Comparison of ENCODE assay signal across 21 cellular contexts in the genomic region with DNA sequence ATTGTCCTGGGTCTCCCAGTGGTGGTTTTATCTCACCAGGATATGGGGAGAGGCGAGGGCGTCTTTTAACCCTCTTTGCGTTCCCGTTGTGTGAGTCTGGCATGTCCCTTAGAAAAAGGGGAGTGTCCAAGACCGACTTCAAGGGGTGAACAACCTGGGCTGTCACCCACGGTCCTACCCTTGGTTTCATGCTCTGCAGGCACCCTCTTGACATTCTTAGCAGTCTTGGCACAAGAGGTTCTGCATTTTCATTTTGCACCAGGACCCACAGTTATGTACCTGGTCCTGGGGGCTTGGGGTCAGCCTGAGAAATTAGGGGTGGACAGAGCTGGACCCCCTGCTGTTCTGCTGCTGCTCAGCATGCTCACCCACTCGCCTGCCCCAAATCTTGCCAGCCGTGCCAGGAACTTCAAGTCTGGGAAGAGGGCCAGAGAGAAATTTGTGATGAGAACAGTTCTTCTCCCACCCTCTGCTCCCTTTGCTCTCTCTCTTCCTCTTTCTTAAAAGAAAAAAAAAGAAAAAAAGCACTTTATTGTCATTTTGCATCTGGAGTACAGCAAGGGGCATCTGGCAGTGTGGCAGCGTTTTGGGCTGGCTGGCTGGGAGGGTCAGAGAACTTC.
DNase-seq lines count a peak whose midpoint lies in the region; ATAC-seq and TF ChIP-seq lines count a peak whose summit lies in the region.
"Had no signal": no experiment of that assay in that cellular context is flagged by ENCODE, and none has a peak within 500 bp of the region (broad histone marks: within the 10 kb centered on the region; RNA-seq: fewer than 3 reads in every experiment).

No MANE protein-coding gene starts in this region.

- H4K91ac ChIP-seq in trophoblast cell (ENCODE audit: low read depth, low read length), result no peak overlapping the region

- in situ Hi-C loops in brain microvascular endothelial cell (cut with HindIII; ENCODE audit: low pct_ligation_motif_present, low sequenced_read_pairs), result no loop called here

- no peak overlapping the region for H3K18ac ChIP-seq in trophoblast cell (ENCODE audit: low read length)

- no peaks in the 10 kb centered on the region for H3K79me1 ChIP-seq in trophoblast cell (ENCODE audit: low read length)

- peak; percentile 53 for DNase-seq in CD1c-positive myeloid dendritic cell (ENCODE audit: extremely low spot score)
- DNase-seq in NOMO-1 (lab: John Stamatoyannopoulos, UW; ENCODE audit: unreplicated experiment in 2 of 2), result peak; percentile 16 to 25
- DNase-seq in brain microvascular endothelial cell, result no peak
- no peak for DNase-seq in trophoblast cell
- DNase-seq in left lung, result no peak
- DNase-seq in activated CD8-positive, alpha-beta memory T cell treated with anti-CD3 and anti-CD28 coated beads, Interleukin-2, amount 50 U/mL, for 48 hours, result no peak
- DNase-seq: activated CD4-positive, alpha-beta memory T cell treated with anti-CD3 and anti-CD28 coated beads, Interleukin-2, amount 10 ng/mL, durations not matched to agents 7 days and 5 days; activated naive CD4-positive, alpha-beta T cell treated with anti-CD3 and anti-CD28 coated beads, Interleukin-2, amount 50 U/mL, for 16 hours; activated T-cell treated with anti-CD3 and anti-CD28 coated beads, Interleukin-2, amount 50 U/mL, for 1 hour; MM.1S; naive thymus-derived CD4-positive, alpha-beta T cell; NCI-H187; NCI-H345; T-helper 17 cell had no signal

- H3K27me3 ChIP-seq in brain microvascular endothelial cell (replicated peaks), result no peaks in the 10 kb centered on the region
- no peaks in the 10 kb centered on the region for H3K27me3 ChIP-seq in trophoblast cell (ENCODE audit: insufficient read depth, low read length)
- H3K27me3 ChIP-seq in left lung, result peaks cover 0 to 14% of the 10 kb centered on the region in 2 donors
- H3K27me3 ChIP-seq: ascending aorta had no signal

- no peak overlapping the region for H3K4ac ChIP-seq in trophoblast cell (ENCODE audit: low read depth, low read length)

- WGBS in trophoblast cell (ENCODE audit: extremely low coverage, insufficient coverage, insufficient read length), result no CpG with 5 or more reads among the region's 9 CpGs

- H3K23ac ChIP-seq in trophoblast cell (ENCODE audit: low read length), result no peak overlapping the region

- H3K9me3 ChIP-seq in trophoblast cell (ENCODE audit: insufficient read depth, low read depth, low read length) (no peaks in the 10 kb centered on the region), left lung (no peaks in the 10 kb centered on the region)
- H3K9me3 ChIP-seq: ascending aorta had no signal

- ATAC-seq in left lung (no peak), GM21825 (IDR thresholded peaks at IDR 0.05; ENCODE audit: unreplicated experiment) (no peak)
- ATAC-seq: GM12878, T-helper 17 cell, WTC11 had no signal

- no peak overlapping the region for H3K4me2 ChIP-seq in trophoblast cell (ENCODE audit: low read length)

- intact Hi-C loops in left lung (cut with DNase I), result no loop called here

- H3K9ac ChIP-seq in trophoblast cell (ENCODE audit: low read length), result no peak overlapping the region

- no peak for TF ChIP-seq CTCF in brain microvascular endothelial cell (IDR thresholded peaks at IDR 0.05; ENCODE audit: low read depth, low read length, missing control alignments)
- no peak for TF ChIP-seq CTCF in left lung (IDR thresholded peaks at IDR 0.05)

- no peak overlapping the region for H2BK5ac ChIP-seq in trophoblast cell (ENCODE audit: low read depth, low read length, poor library complexity)

- H3K4me3 ChIP-seq in brain microvascular endothelial cell (ENCODE audit: low read depth, low read length), result no peak overlapping the region
- H3K4me3 ChIP-seq in trophoblast cell (ENCODE audit: low read depth, low read length), result peak overlapping the region; percentile 7
- no peak overlapping the region for H3K4me3 ChIP-seq in left lung
- H3K4me3 ChIP-seq: ascending aorta, GM12878, skin epidermis had no signal

- H3K4me1 ChIP-seq in trophoblast cell (ENCODE audit: control insufficient read depth in 1 of 2, insufficient read depth in 2 of 2, low read length in 2 of 2) (no peaks in the 10 kb centered on the region), left lung (peaks cover 4 to 36% of the 10 kb centered on the region in 2 donors)

- no peaks in the 10 kb centered on the region for H3K79me2 ChIP-seq in trophoblast cell (ENCODE audit: control insufficient read depth, insufficient read depth, low read length, poor library complexity)

- peak overlapping the region; percentile 70 for H3K27ac ChIP-seq in brain microvascular endothelial cell
- no peak overlapping the region for H3K27ac ChIP-seq in trophoblast cell (ENCODE audit: low read depth, low read length)
- peak overlapping the region in 1 of 2 donors; percentile 68 for H3K27ac ChIP-seq in left lung
- H3K27ac ChIP-seq: ascending aorta, C4-2B, HL-60 had no signal

- no peak overlapping the region for H2BK12ac ChIP-seq in trophoblast cell (ENCODE audit: low read length)

- H2AK5ac ChIP-seq in trophoblast cell (ENCODE audit: low read length), result no peak overlapping the region

- H3K36me3 ChIP-seq in brain microvascular endothelial cell (replicated peaks), result no peaks in the 10 kb centered on the region
- no peaks in the 10 kb centered on the region for H3K36me3 ChIP-seq in trophoblast cell (ENCODE audit: control insufficient read depth in 1 of 2, insufficient read depth in 2 of 2, low read length in 2 of 2)
- no peaks in the 10 kb centered on the region for H3K36me3 ChIP-seq in left lung
- H3K36me3 ChIP-seq: ascending aorta had no signal

- H2AFZ ChIP-seq in trophoblast cell (ENCODE audit: insufficient read depth, low read length, poor library complexity), result no peak overlapping the region

- H4K12ac ChIP-seq in trophoblast cell (ENCODE audit: low read depth, low read length), result no peak overlapping the region

- no peak overlapping the region for H3K14ac ChIP-seq in trophoblast cell (ENCODE audit: low read length)

- no peak overlapping the region for H4K8ac ChIP-seq in trophoblast cell (ENCODE audit: low read depth, low read length)

- H2BK120ac ChIP-seq in trophoblast cell (ENCODE audit: insufficient read depth, low read length, poor library complexity), result no peak overlapping the region

Comparison
In these comparisons a context has a peak if more than half of its experiments do, and no peak if none do; other contexts are left out.
1. DNase-seq: peak in CD1c-positive myeloid dendritic cell (single experiment) and NOMO-1 (2 of 2); none in brain microvascular endothelial cell (single experiment), trophoblast cell (0 of 2), left lung (0 of 2) and activated CD8-positive, alpha-beta memory T cell treated with anti-CD3 and anti-CD28 coated beads, Interleukin-2, amount 50 U/mL, for 48 hours (single experiment).